In genomic region chr12:106764738-106765137, GRCh38 we compare ENCODE assay signal across 13 cellular contexts. TPM values are rescaled to one million over a fixed set of nuclear protein-coding genes. Genes with fewer than 3 reads are reported as not detected.
DNase-seq lines count a peak whose midpoint lies in the region; ATAC-seq and TF ChIP-seq lines count a peak whose summit lies in the region.
"Had no signal": no experiment of that assay in that cellular context is flagged by ENCODE, and none has a peak within 500 bp of the region (broad histone marks: within the 10 kb centered on the region; RNA-seq: fewer than 3 reads in every experiment).

No MANE protein-coding gene starts in this region.

- no peak overlapping the region for H2AK5ac ChIP-seq in trophoblast cell (ENCODE audit: low read length)

- no peak overlapping the region for H3K9ac ChIP-seq in trophoblast cell (ENCODE audit: low read length)

- no peak overlapping the region for H2BK12ac ChIP-seq in trophoblast cell (ENCODE audit: low read length)

- H3K18ac ChIP-seq in trophoblast cell (ENCODE audit: low read length): no peak overlapping the region

- no peak overlapping the region for H4K8ac ChIP-seq in trophoblast cell (ENCODE audit: low read depth, low read length)

- no peak overlapping the region for H2AFZ ChIP-seq in trophoblast cell (ENCODE audit: insufficient read depth, low read length, poor library complexity)

- no peaks in the 10 kb centered on the region for H3K79me2 ChIP-seq in trophoblast cell (ENCODE audit: control insufficient read depth, insufficient read depth, low read length, poor library complexity)

- H3K4me1 ChIP-seq in trophoblast cell (ENCODE audit: control insufficient read depth in 1 of 2, insufficient read depth in 2 of 2, low read length in 2 of 2): peaks cover 6 to 7% of the 10 kb centered on the region in 2 experiments

- intact Hi-C loops in left ventricle myocardium superior (cut with micrococcal nuclease): no loop called here

- no peak overlapping the region for H3K14ac ChIP-seq in trophoblast cell (ENCODE audit: low read length)

- H2BK5ac ChIP-seq in trophoblast cell (ENCODE audit: low read depth, low read length, poor library complexity): no peak overlapping the region

- no peak overlapping the region for H4K12ac ChIP-seq in trophoblast cell (ENCODE audit: low read depth, low read length)

- H3K79me1 ChIP-seq in trophoblast cell (ENCODE audit: low read length): no peaks in the 10 kb centered on the region

- H3K27me3 ChIP-seq in trophoblast cell (ENCODE audit: insufficient read depth, low read length): no peaks in the 10 kb centered on the region

- WGBS in trophoblast cell (ENCODE audit: extremely low coverage, insufficient coverage, insufficient read length): no CpG with 5 or more reads among the region's 3 CpGs

- TF ChIP-seq CTCF in LNCaP clone FGC (IDR thresholded peaks at IDR 0.05; ENCODE audit: control insufficient read depth, extremely low read depth, insufficient read depth): peak; percentile 9; the same call in 1 of the 2 replicates

- no peak overlapping the region for H4K91ac ChIP-seq in trophoblast cell (ENCODE audit: low read depth, low read length)

- no peak overlapping the region for H3K4me3 ChIP-seq in LNCaP clone FGC (ENCODE audit: low read depth, low read length)
- H3K4me3 ChIP-seq in trophoblast cell (ENCODE audit: low read depth, low read length): no peak overlapping the region
- H3K4me3 ChIP-seq: thoracic aorta had no signal

- H2BK120ac ChIP-seq in trophoblast cell (ENCODE audit: insufficient read depth, low read length, poor library complexity): no peak overlapping the region

- H3K9me3 ChIP-seq in trophoblast cell (ENCODE audit: insufficient read depth, low read depth, low read length): no peaks in the 10 kb centered on the region
- H3K9me3 ChIP-seq: thoracic aorta had no signal

- ATAC-seq in left ventricle myocardium superior (peak; percentile 71), HG03135 (IDR thresholded peaks at IDR 0.05; ENCODE audit: unreplicated experiment) (no peak)

- DNase-seq in LNCaP clone FGC (ENCODE audit: low read depth): no peak
- DNase-seq in amniotic epithelial cell (ENCODE audit: low read depth): peak; percentile 50
- DNase-seq in left ventricle myocardium superior: no peak
- peak; percentile 18 to 54 for DNase-seq in trophoblast cell
- no peak for DNase-seq in HUDEP-2 (lab: John Stamatoyannopoulos, UW; ENCODE audit: unreplicated experiment in 76 of 76)
- DNase-seq in NCI-H2107 treated with DMSO at 0.1 percent for 48 hours (lab: John Stamatoyannopoulos, UW; ENCODE audit: unreplicated experiment): no peak
- DNase-seq in DMS79 (lab: John Stamatoyannopoulos, UW): no peak
- DNase-seq: activated CD4-positive, alpha-beta T cell treated with anti-CD3 and anti-CD28 coated beads, Interleukin-2, amount 10 ng/mL, durations not matched to agents 24 days and 14 days; CD4-positive, alpha-beta memory T cell; GF-D8; NCI-H2107 had no signal

- no peak overlapping the region for H3K27ac ChIP-seq in trophoblast cell (ENCODE audit: low read depth, low read length)

- H3K23ac ChIP-seq in trophoblast cell (ENCODE audit: low read length): no peak overlapping the region

- H3K4me2 ChIP-seq in trophoblast cell (ENCODE audit: low read length): no peak overlapping the region

- H3K36me3 ChIP-seq in trophoblast cell (ENCODE audit: control insufficient read depth in 1 of 2, insufficient read depth in 2 of 2, low read length in 2 of 2): no peaks in the 10 kb centered on the region
- H3K36me3 ChIP-seq: thoracic aorta had no signal

- no peak overlapping the region for H3K4ac ChIP-seq in trophoblast cell (ENCODE audit: low read depth, low read length)

RNA-seq across cellular contexts. Expression of gene RIC8B, which starts 9.7 kb away (rescaled TPM):
- total RNA-seq in left ventricle myocardium superior: 28.6 TPM
- polyA plus RNA-seq in trophoblast cell (2013): 4.6 and 4.7 TPM in 2 replicates

Comparison
In these comparisons a context has a peak if more than half of its experiments do, and no peak if none do; other contexts are left out.
1. DNase-seq: peak in amniotic epithelial cell (single experiment) and trophoblast cell (2 of 2); none in LNCaP clone FGC (single experiment), left ventricle myocardium superior (single experiment), HUDEP-2 (0 of 76), NCI-H2107 treated with DMSO at 0.1 percent for 48 hours (single experiment) and DMS79 (single experiment).